Comparison of ENCODE assay signal across 5 cellular contexts in the genomic region with DNA sequence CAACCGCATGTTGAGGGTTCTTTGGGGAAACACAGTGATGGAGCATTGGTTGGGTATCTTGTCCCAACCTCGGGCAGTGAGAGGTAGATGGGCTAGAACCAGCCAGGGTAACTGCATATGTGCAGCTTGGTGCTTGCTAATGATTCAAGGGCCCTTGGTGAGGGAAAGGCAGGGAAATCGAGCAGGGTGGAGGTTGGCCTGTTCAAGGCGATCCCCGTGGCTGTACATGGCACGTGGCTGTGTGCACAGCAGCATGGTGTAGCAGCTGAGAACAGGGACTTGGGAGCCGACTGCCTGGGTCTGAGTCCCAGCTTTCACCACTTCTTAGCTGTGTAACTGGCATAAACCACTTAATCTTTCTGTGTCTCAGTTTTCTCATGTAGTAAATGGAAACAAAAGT. TPM values are rescaled to one million over a fixed set of nuclear protein-coding genes. Genes with fewer than 3 reads are reported as not detected.
"Had no signal": no experiment of that assay in that cellular context is flagged by ENCODE, and none has a peak within 500 bp of the region (broad histone marks: within the 10 kb centered on the region; RNA-seq: fewer than 3 reads in every experiment).

No MANE protein-coding gene starts in this region.

- H3K4me3 ChIP-seq: K562 had no signal

- DNase-seq: IMR-90, KBM-7 had no signal

- ATAC-seq: K562 had no signal

- H3K27ac ChIP-seq: HL-60 had no signal

- FAIRE-seq: HTR-8/SVneo, K562 had no signal

RNA-seq across cellular contexts. Expression of a gene that starts 45.5 kb away (rescaled TPM):
- total RNA-seq: IMR-90 had no signal
- polyA plus RNA-seq: IMR-90 had no signal
